Comparison of ENCODE assay signal across 1 cellular context in genomic region chr6:87692097-87692496, GRCh38.
TF ChIP-seq lines count a peak whose summit lies in the region.

No MANE protein-coding gene starts in this region.

TF ChIP-seq in GM23338, 12 proteins besides CTCF, POLR2A, EP300 and RAD21 (continued from another document):
- TF ChIP-seq ZNF462 (CRISPR knock-in tag; IDR thresholded peaks at IDR 0.05) (no peak), EZH2phosphoT487 (IDR thresholded peaks at IDR 0.05; ENCODE audit: unreplicated experiment) (no peak), STAT1 (IDR thresholded peaks at IDR 0.05; ENCODE audit: unreplicated experiment) (no peak), ZNF331 (CRISPR knock-in tag; IDR thresholded peaks at IDR 0.05; ENCODE audit: low read depth) (no peak), POLR2AphosphoS5 (IDR thresholded peaks at IDR 0.05; ENCODE audit: low read depth) (no peak), NANOG (IDR thresholded peaks at IDR 0.05; ENCODE audit: borderline replicate concordance) (no peak)
- TF ChIP-seq, protein P1, sequence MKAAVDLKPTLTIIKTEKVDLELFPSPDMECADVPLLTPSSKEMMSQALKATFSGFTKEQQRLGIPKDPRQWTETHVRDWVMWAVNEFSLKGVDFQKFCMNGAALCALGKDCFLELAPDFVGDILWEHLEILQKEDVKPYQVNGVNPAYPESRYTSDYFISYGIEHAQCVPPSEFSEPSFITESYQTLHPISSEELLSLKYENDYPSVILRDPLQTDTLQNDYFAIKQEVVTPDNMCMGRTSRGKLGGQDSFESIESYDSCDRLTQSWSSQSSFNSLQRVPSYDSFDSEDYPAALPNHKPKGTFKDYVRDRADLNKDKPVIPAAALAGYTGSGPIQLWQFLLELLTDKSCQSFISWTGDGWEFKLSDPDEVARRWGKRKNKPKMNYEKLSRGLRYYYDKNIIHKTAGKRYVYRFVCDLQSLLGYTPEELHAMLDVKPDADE (IDR thresholded peaks at IDR 0.05) = no peak
